In the genomic region with DNA sequence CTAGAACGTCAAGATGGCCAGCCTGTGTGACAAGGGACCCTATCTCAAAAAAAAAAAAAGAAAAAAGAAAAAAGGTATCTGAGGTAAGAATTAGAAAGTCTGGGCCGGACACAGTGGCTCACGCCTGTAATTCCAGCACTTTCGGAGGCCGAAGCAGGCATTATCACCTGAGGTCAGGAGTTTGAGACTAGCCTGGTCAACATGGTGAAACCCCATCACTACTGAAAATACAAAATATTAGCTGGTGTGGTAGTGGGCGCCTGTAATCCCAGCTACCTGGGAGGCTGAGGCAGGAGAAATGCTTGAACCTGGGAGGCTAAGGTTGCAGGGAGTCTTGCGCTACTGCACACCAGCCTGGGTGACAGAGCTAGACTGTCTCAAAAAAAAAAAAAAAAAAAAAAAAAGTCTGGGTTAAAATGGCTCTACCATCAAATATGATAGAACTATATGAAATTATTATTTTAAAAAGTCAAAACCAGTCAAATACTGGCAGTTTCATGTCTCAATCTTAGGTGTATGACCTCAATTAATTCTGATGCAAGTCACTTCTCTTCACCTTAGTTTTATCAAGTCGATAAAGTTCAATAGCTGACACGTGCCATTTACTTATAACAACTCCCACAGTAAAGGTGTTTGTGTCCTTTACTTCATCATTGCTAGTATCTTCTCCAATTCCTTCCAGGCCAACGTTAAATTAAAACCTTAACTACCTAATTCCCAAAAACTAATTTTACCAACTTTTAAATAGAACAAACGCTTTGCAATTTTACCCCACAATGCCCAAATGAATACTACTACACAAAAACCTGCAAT, we compare ENCODE assay signal across 1 cellular context.
TF ChIP-seq lines count a peak whose summit lies in the region.

No MANE protein-coding gene starts in this region.

TF ChIP-seq in endothelial cell of umbilical vein, 7 proteins besides CTCF, POLR2A, EP300 and RAD21 (continued from another document):
- no peak for TF ChIP-seq JUN (IDR thresholded peaks at IDR 0.05; ENCODE audit: borderline replicate concordance, insufficient read depth, insufficient read length, low read depth)
